Comparison of ENCODE assay signal across 14 cellular contexts in the genomic region with DNA sequence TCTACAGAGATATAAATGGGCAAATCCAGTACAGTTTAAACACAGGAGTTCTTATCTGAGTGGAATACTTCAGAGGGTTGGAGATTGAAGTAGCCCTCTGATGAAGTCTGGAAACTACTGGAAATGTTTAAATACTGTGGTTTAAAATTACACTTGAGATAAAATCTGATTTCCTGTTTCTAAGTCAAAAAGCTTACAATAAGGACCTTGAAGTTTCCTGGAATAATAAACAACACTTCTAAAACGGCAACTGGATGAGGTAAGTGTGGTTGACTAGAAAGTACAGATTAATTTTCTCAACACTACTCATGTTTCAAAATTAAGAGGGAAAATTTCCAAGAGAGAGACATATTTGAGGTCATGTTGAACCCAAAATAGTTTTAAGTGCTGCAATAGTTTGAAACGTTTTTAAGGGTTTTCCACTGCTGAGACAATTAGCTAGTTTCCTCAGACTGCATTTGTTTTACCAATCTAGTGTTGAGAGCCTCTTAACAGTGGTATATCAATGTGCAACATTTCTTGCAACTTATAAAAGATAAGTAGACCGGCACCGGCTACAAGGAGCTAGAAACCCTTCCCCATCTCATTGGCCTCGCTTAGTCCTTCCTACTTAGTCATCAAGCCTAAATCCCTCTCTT. TPM values are rescaled to one million over a fixed set of nuclear protein-coding genes. Genes with fewer than 3 reads are reported as not detected.
DNase-seq lines count a peak whose midpoint lies in the region; ATAC-seq and TF ChIP-seq lines count a peak whose summit lies in the region.
"Had no signal": no experiment of that assay in that cellular context is flagged by ENCODE, and none has a peak within 500 bp of the region (broad histone marks: within the 10 kb centered on the region; RNA-seq: fewer than 3 reads in every experiment).

No MANE protein-coding gene starts in this region.

- H3K36me3 ChIP-seq in urinary bladder (ENCODE audit: insufficient read depth), result no peaks in the 10 kb centered on the region
- H3K36me3 ChIP-seq: HAP-1 had no signal

- no peak overlapping the region for H3K27ac Mint-ChIP-seq in activated naive CD4-positive, alpha-beta T cell treated with anti-CD3 and anti-CD28 coated beads, Interleukin-2, amount 50 U/mL, for 72 hours
- H3K27ac Mint-ChIP-seq: B cell, endodermal cell had no signal

- TF ChIP-seq CTCF in fibroblast of villous mesenchyme (IDR thresholded peaks at IDR 0.05; ENCODE audit: insufficient read depth, low read depth, low read length), result no peak

- peaks cover 2% of the 10 kb centered on the region for H3K4me1 ChIP-seq in urinary bladder (ENCODE audit: insufficient read depth)
- H3K4me1 ChIP-seq: HAP-1, psoas muscle had no signal

- DNase-seq in activated naive CD4-positive, alpha-beta T cell treated with anti-CD3 and anti-CD28 coated beads, Interleukin-2, amount 50 U/mL, for 72 hours (ENCODE audit: low spot score in 2 of 2), result no peak
- DNase-seq in activated naive CD4-positive, alpha-beta T cell treated with Interleukin-2 at 50 U/mL for 16 hours, result no peak
- DNase-seq in SIG-M5 (lab: John Stamatoyannopoulos, UW) (peak; percentile 53), fibroblast of villous mesenchyme (ENCODE audit: low read depth) (peak; percentile 76), NCI-H510A treated with DMSO at 0.1 percent for 48 hours (lab: John Stamatoyannopoulos, UW) (no peak), DMS153 (lab: John Stamatoyannopoulos, UW) (no peak)
- DNase-seq: endodermal cell, islet precursor cell, NCI-H446, psoas muscle had no signal

- peak overlapping the region; percentile 1 for H3K27ac ChIP-seq in urinary bladder (ENCODE audit: low read depth)
- H3K27ac ChIP-seq: psoas muscle had no signal

- peak; percentile 69 to 77 for ATAC-seq in activated naive CD4-positive, alpha-beta T cell treated with anti-CD3 and anti-CD28 coated beads, Interleukin-2, amount 50 U/mL, for 72 hours
- ATAC-seq in GM18498 (IDR thresholded peaks at IDR 0.05; ENCODE audit: unreplicated experiment), result no peak
- ATAC-seq: psoas muscle had no signal

- WGBS in urinary bladder, result 15% methylated on average over 5 of the region's 5 CpGs

- no peaks in the 10 kb centered on the region for H3K9me3 Mint-ChIP-seq in activated naive CD4-positive, alpha-beta T cell treated with anti-CD3 and anti-CD28 coated beads, Interleukin-2, amount 50 U/mL, for 72 hours
- H3K9me3 Mint-ChIP-seq: endodermal cell had no signal

- no peaks in the 10 kb centered on the region for H3K36me3 Mint-ChIP-seq in activated naive CD4-positive, alpha-beta T cell treated with anti-CD3 and anti-CD28 coated beads, Interleukin-2, amount 50 U/mL, for 72 hours

- no peak overlapping the region for H3K4me3 ChIP-seq in fibroblast of villous mesenchyme (ENCODE audit: low read depth, low read length)
- no peak overlapping the region for H3K4me3 ChIP-seq in urinary bladder (ENCODE audit: low read depth, low read length)
- H3K4me3 ChIP-seq: HAP-1, psoas muscle had no signal

RNA-seq across cellular contexts. Expression of gene KCNA3, which starts 27.4 kb away (rescaled TPM):
- total RNA-seq in activated naive CD4-positive, alpha-beta T cell treated with anti-CD3 and anti-CD28 coated beads, Interleukin-2, amount 50 U/mL, for 72 hours, result 10 to 100 TPM in 1 of 2 donors, 1 to 10 TPM in 1; 9.1 to 34.7 TPM
- under 0.01 and 0.64 TPM in 2 replicates for total RNA-seq in fibroblast of villous mesenchyme
- total RNA-seq in urinary bladder, result 3.1 TPM
- 0.37 TPM for polyA plus RNA-seq in urinary bladder
- polyA plus RNA-seq: psoas muscle had no signal

RNA-seq across cellular contexts. Expression of gene KCNA2, which starts 41.2 kb away (rescaled TPM):
- under 1 TPM in 1 of 2 donors, not detected in 1; 0.76 TPM for total RNA-seq in activated naive CD4-positive, alpha-beta T cell treated with anti-CD3 and anti-CD28 coated beads, Interleukin-2, amount 50 U/mL, for 72 hours
- under 0.01 TPM in 1 of 2 replicates, not detected in the other for total RNA-seq in fibroblast of villous mesenchyme
- 1.7 TPM for total RNA-seq in urinary bladder
- 0.32 TPM for polyA plus RNA-seq in urinary bladder

Comparison
In these comparisons a context has a peak if more than half of its experiments do, and no peak if none do; other contexts are left out.
1. DNase-seq: peak in SIG-M5 (single experiment) and fibroblast of villous mesenchyme (single experiment); none in activated naive CD4-positive, alpha-beta T cell treated with anti-CD3 and anti-CD28 coated beads, Interleukin-2, amount 50 U/mL, for 72 hours (0 of 2), activated naive CD4-positive, alpha-beta T cell treated with Interleukin-2 at 50 U/mL for 16 hours (single experiment), NCI-H510A treated with DMSO at 0.1 percent for 48 hours (single experiment) and DMS153 (single experiment).